ENCODE assay signal across 24 cellular contexts in genomic region chr22:47899894-47900293, GRCh38.
DNase-seq lines count a peak whose midpoint lies in the region; ATAC-seq and TF ChIP-seq lines count a peak whose summit lies in the region.
"Had no signal": no experiment of that assay in that cellular context is flagged by ENCODE, and none has a peak within 500 bp of the region (broad histone marks: within the 10 kb centered on the region; RNA-seq: fewer than 3 reads in every experiment).

No MANE protein-coding gene starts in this region.

- H3K9me3 ChIP-seq in right atrium auricular region (peaks cover 0 to 6% of the 10 kb centered on the region in 2 donors), heart left ventricle (peaks cover 0 to 7% (median 0%) of the 10 kb centered on the region in 12 donors), vagina (no peaks in the 10 kb centered on the region), mucosa of descending colon (peaks cover 6% of the 10 kb centered on the region)
- H3K9me3 ChIP-seq: A549, BE2C had no signal

- no peak for TF ChIP-seq POLR2A in heart left ventricle (IDR thresholded peaks at IDR 0.05)
- TF ChIP-seq POLR2A in vagina (IDR thresholded peaks at IDR 0.05): no peak

- H3K4me1 ChIP-seq in right atrium auricular region: no peaks in the 10 kb centered on the region
- no peaks in the 10 kb centered on the region for H3K4me1 ChIP-seq in heart left ventricle
- no peaks in the 10 kb centered on the region for H3K4me1 ChIP-seq in vagina
- no peaks in the 10 kb centered on the region for H3K4me1 ChIP-seq in mucosa of descending colon (ENCODE audit: low read depth)
- H3K4me1 ChIP-seq: A549, BE2C, BLaER1 had no signal

- H3K27ac Mint-ChIP-seq in osteocyte (ENCODE audit: unreplicated experiment): no peak overlapping the region
- H3K27ac Mint-ChIP-seq: CD14-positive monocyte; CD4-positive, CD25-positive, alpha-beta regulatory T cell; CD8-positive, alpha-beta memory T cell had no signal

- DNase-seq in right atrium auricular region (ENCODE audit: low spot score) (peak; percentile 40), heart left ventricle (no peak), osteocyte (ENCODE audit: extremely low spot score, unreplicated experiment) (peak; percentile 62), vagina (ENCODE audit: extremely low spot score in 2 of 2) (peak; percentile 46 to 58), mucosa of descending colon (no peak), cerebellum (ENCODE audit: low spot score) (no peak)
- DNase-seq: BE2C; C1 segment of cervical spinal cord; CD4-positive, alpha-beta memory T cell; CD4-positive, CD25-positive, alpha-beta regulatory T cell; CD8-positive, alpha-beta memory T cell; COR-L47; DMS 273 treated with DMSO at 0.1 percent for 48 hours; DMS153; DMS53; DMS79; DND-41; EL; GDM1 had no signal

- no peaks in the 10 kb centered on the region for H3K27me3 Mint-ChIP-seq in osteocyte (ENCODE audit: unreplicated experiment)
- H3K27me3 Mint-ChIP-seq: CD4-positive, alpha-beta memory T cell; CD4-positive, CD25-positive, alpha-beta regulatory T cell had no signal

- H3K27me3 ChIP-seq in right atrium auricular region (no peaks in the 10 kb centered on the region), heart left ventricle (peaks cover 0 to 6% (median 0%) of the 10 kb centered on the region in 9 donors), vagina (no peaks in the 10 kb centered on the region)
- H3K27me3 ChIP-seq: BE2C, BLaER1 had no signal

- peaks cover 10% of the 10 kb centered on the region for H3K9me3 Mint-ChIP-seq in osteocyte (ENCODE audit: unreplicated experiment)

- H3K4me1 Mint-ChIP-seq in osteocyte (ENCODE audit: unreplicated experiment): no peaks in the 10 kb centered on the region
- H3K4me1 Mint-ChIP-seq: CD14-positive monocyte; CD4-positive, alpha-beta memory T cell; CD4-positive, CD25-positive, alpha-beta regulatory T cell; CD8-positive, alpha-beta memory T cell had no signal

- 79 to 83% (median 81%) methylated on average over 8 of the region's 8 CpGs for WGBS in heart left ventricle, 4 donors

- no peak overlapping the region for H3K4me3 Mint-ChIP-seq in osteocyte (ENCODE audit: unreplicated experiment)
- H3K4me3 Mint-ChIP-seq: CD14-positive monocyte; CD4-positive, alpha-beta memory T cell; CD4-positive, CD25-positive, alpha-beta regulatory T cell; CD8-positive, alpha-beta memory T cell had no signal

- ATAC-seq in heart left ventricle: no peak
- ATAC-seq in mucosa of descending colon: no peak
- ATAC-seq: A549, GM12878 had no signal

- intact Hi-C loops in heart left ventricle (cut with DNase I) (no loop called here), vagina (cut with DNase I) (no loop called here), mucosa of descending colon (cut with DNase I, micrococcal nuclease) (no loop called here)

- TF ChIP-seq CTCF in right atrium auricular region (IDR thresholded peaks at IDR 0.05): no peak
- no peak for TF ChIP-seq CTCF in heart left ventricle (IDR thresholded peaks at IDR 0.05)
- no peak for TF ChIP-seq CTCF in osteocyte (IDR thresholded peaks at IDR 0.05)
- TF ChIP-seq CTCF in vagina (IDR thresholded peaks at IDR 0.05): no peak
- TF ChIP-seq CTCF in mucosa of descending colon (IDR thresholded peaks at IDR 0.05): no peak

- H3K36me3 ChIP-seq in right atrium auricular region (no peaks in the 10 kb centered on the region), heart left ventricle (no peaks in the 10 kb centered on the region), vagina (no peaks in the 10 kb centered on the region), mucosa of descending colon (ENCODE audit: low read depth) (no peaks in the 10 kb centered on the region)
- H3K36me3 ChIP-seq: BE2C, BLaER1 had no signal

- no peak overlapping the region for H3K4me3 ChIP-seq in right atrium auricular region
- no peak overlapping the region for H3K4me3 ChIP-seq in heart left ventricle
- H3K4me3 ChIP-seq in vagina: no peak overlapping the region
- H3K4me3 ChIP-seq in mucosa of descending colon: no peak overlapping the region
- H3K4me3 ChIP-seq: A549, BLaER1, GM12878 had no signal

- H3K27ac ChIP-seq in right atrium auricular region (no peak overlapping the region), heart left ventricle (no peak overlapping the region), vagina (no peak overlapping the region)
- H3K27ac ChIP-seq: 22Rv1, A549, BLaER1 had no signal

- H3K36me3 Mint-ChIP-seq in osteocyte (ENCODE audit: unreplicated experiment): no peaks in the 10 kb centered on the region
- H3K36me3 Mint-ChIP-seq: CD14-positive monocyte; CD4-positive, alpha-beta memory T cell; CD4-positive, CD25-positive, alpha-beta regulatory T cell; CD8-positive, alpha-beta memory T cell had no signal

Comparison
In these comparisons a context has a peak if more than half of its experiments do, and no peak if none do; other contexts are left out.
1. DNase-seq: peak in right atrium auricular region (single experiment), osteocyte (single experiment) and vagina (2 of 2); none in heart left ventricle (0 of 5), mucosa of descending colon (0 of 3) and cerebellum (single experiment).